11 cellular contexts compared by ENCODE assay signal in genomic region chr19:13025819-13026477, GRCh38.
DNase-seq lines count a peak whose midpoint lies in the region; ATAC-seq and TF ChIP-seq lines count a peak whose summit lies in the region.
"Had no signal": no experiment of that assay in that cellular context is flagged by ENCODE, and none has a peak within 500 bp of the region (broad histone marks: within the 10 kb centered on the region; RNA-seq: fewer than 3 reads in every experiment).

No MANE protein-coding gene starts in this region.

- DNase-seq in SK-N-MC (ENCODE audit: low read depth, low spot score) (no peak), fibroblast of pulmonary artery (ENCODE audit: low read depth) (no peak), skeletal muscle cell (ENCODE audit: low read depth) (no peak), NCI-H1930 (lab: John Stamatoyannopoulos, UW) (no peak)
- DNase-seq: activated effector memory CD4-positive, alpha-beta T cell treated with Interleukin-2 at 50 U/mL for 16 hours; NCI-H1694 had no signal

- peaks cover 86% of the 10 kb centered on the region for H3K4me1 ChIP-seq in BLaER1

- H3K9me3 ChIP-seq in BLaER1 (no peaks in the 10 kb centered on the region), SK-N-MC (ENCODE audit: low read depth, low read length) (no peaks in the 10 kb centered on the region)
- H3K9me3 ChIP-seq: neutrophil had no signal

- H3K27ac ChIP-seq in BLaER1 (no peak overlapping the region), SK-N-MC (peak overlapping the region; percentile 85)
- H3K27ac ChIP-seq: neutrophil had no signal

- H4K20me1 ChIP-seq in BLaER1, result peaks cover 76% of the 10 kb centered on the region

- peaks cover 53% of the 10 kb centered on the region for H3K36me3 ChIP-seq in BLaER1
- H3K36me3 ChIP-seq in SK-N-MC (ENCODE audit: insufficient read depth, low read length), result peaks cover 31% of the 10 kb centered on the region
- H3K36me3 ChIP-seq: neutrophil had no signal

- H3K9ac ChIP-seq in BLaER1, result peak overlapping the region; percentile 68; the same call in 1 of the 2 replicates
- peak overlapping the region; percentile 76 for H3K9ac ChIP-seq in SK-N-MC (ENCODE audit: insufficient read length)

- ATAC-seq in HG02623 (IDR thresholded peaks at IDR 0.05; ENCODE audit: unreplicated experiment), result no peak
- no peak for ATAC-seq in GM18861 (IDR thresholded peaks at IDR 0.05; ENCODE audit: unreplicated experiment)
- no peak for ATAC-seq in GM21529 (IDR thresholded peaks at IDR 0.05; ENCODE audit: unreplicated experiment)

- 0 out of 2 replicates have a peak overlapping the region, but pooled peaks have one; percentile 8 for H3K4me3 ChIP-seq in BLaER1
- H3K4me3 ChIP-seq in SK-N-MC, result peak overlapping the region; percentile 71
- H3K4me3 ChIP-seq in fibroblast of pulmonary artery (replicated peaks; ENCODE audit: low read depth, low read length), result peak overlapping the region; percentile 51
- peak overlapping the region; percentile 20 for H3K4me3 ChIP-seq in skeletal muscle cell (ENCODE audit: low read depth, low read length)

- H3K4me2 ChIP-seq in BLaER1, result peak overlapping the region; percentile 98

- TF ChIP-seq CTCF in fibroblast of pulmonary artery (IDR thresholded peaks at IDR 0.05; ENCODE audit: low read length, missing control alignments), result no peak

- peaks cover 27% of the 10 kb centered on the region for H3K27me3 ChIP-seq in BLaER1

Comparison
In these comparisons a context has a peak if more than half of its experiments do, and no peak if none do; other contexts are left out.
1. H3K4me3 ChIP-seq: peak in every context shown above with its lines; median percentile 71 in SK-N-MC; 51 in fibroblast of pulmonary artery; 20 in skeletal muscle cell; 8 in BLaER1.